Comparison of ENCODE assay signal across 1 cellular context in the genomic region with DNA sequence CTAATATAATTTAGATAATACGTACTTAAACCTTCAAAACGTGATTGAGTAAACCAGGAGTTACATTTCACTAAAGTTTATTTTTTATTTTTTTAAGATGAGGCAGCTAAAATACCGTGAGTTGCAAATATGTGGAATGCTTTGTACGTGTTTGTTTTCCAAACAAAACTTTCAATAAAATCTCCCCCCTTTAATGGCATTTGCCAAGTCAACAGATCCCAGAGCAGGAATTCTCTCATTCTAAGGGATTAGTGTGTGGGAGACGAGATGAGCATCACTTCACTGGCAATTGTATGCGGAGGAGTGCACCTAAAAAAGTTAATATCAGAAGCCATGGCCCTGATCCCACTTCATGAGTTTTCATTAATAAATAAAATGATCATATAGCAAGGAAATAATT.
TF ChIP-seq lines count a peak whose summit lies in the region.

No MANE protein-coding gene starts in this region.

TF ChIP-seq in GM23338, 12 proteins besides CTCF, POLR2A, EP300 and RAD21 (continued from another document):
- no peak for TF ChIP-seq ZNF462 (CRISPR knock-in tag; IDR thresholded peaks at IDR 0.05)
- no peak for TF ChIP-seq NANOG (IDR thresholded peaks at IDR 0.05; ENCODE audit: borderline replicate concordance)
- no peak for TF ChIP-seq EZH2phosphoT487 (IDR thresholded peaks at IDR 0.05; ENCODE audit: unreplicated experiment)
- no peak for TF ChIP-seq ETS1 (IDR thresholded peaks at IDR 0.05)
